In genomic region chr3:126851934-126852333, GRCh38 we compare ENCODE assay signal across 21 cellular contexts.
"Had no signal": no experiment of that assay in that cellular context is flagged by ENCODE, and none has a peak within 500 bp of the region (broad histone marks: within the 10 kb centered on the region; RNA-seq: fewer than 3 reads in every experiment).

No MANE protein-coding gene starts in this region.

- H3K9me3 Mint-ChIP-seq: activated CD4-positive, alpha-beta T cell treated with anti-CD3 and anti-CD28 coated beads, Interleukin-2, amount 10 ng/mL, durations not matched to agents 24 days and 14 days; activated naive CD8-positive, alpha-beta T cell treated with anti-CD3 and anti-CD28 coated beads for 36 hours; activated T-helper 1 cell treated with anti-CD3 and anti-CD28 coated beads, Interleukin-12 subunit alpha, Interleukin-12 subunit beta, Interleukin-2, Interleukin-4 antibody, amounts not matched to agents 30 ng/mL and 10 ng/mL and 1 ng/mL, durations not matched to agents 14 hours and 24 hours and 36 hours; central memory CD8-positive, alpha-beta T cell; mesothelial cell of epicardium; nephron progenitor cell; T-helper 2 cell treated with Interferon-gamma antibody and Interleukin-4, amounts not matched to agents 5 μg/mL and 100 μg/mL, for 36 hours had no signal

- DNase-seq: activated CD4-positive, alpha-beta T cell treated with anti-CD3 and anti-CD28 coated beads, Interleukin-2, amount 10 ng/mL, durations not matched to agents 24 days and 14 days; activated CD4-positive, CD25-positive, alpha-beta regulatory T cell; activated naive CD8-positive, alpha-beta T cell treated with anti-CD3 and anti-CD28 coated beads for 36 hours; amygdala; body of pancreas; cortex of kidney; effector CD4-positive, alpha-beta T cell; foreskin fibroblast; glutamatergic neuron; hypothalamus; kidney glomerular epithelial cell; nephron progenitor cell; ovary; stimulated activated CD4-positive, alpha-beta T cell treated with anti-CD3 and anti-CD28 coated beads, Interleukin-1b, Interleukin-23, amount 100 ng/mL, for 48 hours had no signal

- H3K27ac Mint-ChIP-seq: activated CD4-positive, alpha-beta T cell treated with anti-CD3 and anti-CD28 coated beads, Interleukin-2, amount 10 ng/mL, durations not matched to agents 24 days and 14 days; activated naive CD8-positive, alpha-beta T cell treated with anti-CD3 and anti-CD28 coated beads for 36 hours; activated T-helper 1 cell treated with anti-CD3 and anti-CD28 coated beads, Interleukin-12 subunit alpha, Interleukin-12 subunit beta, Interleukin-2, Interleukin-4 antibody, amounts not matched to agents 30 ng/mL and 10 ng/mL and 1 ng/mL, durations not matched to agents 14 hours and 24 hours and 36 hours; nephron progenitor cell; T-helper 2 cell treated with Interferon-gamma antibody and Interleukin-4, amounts not matched to agents 5 μg/mL and 100 μg/mL, for 36 hours had no signal

- H3K27ac ChIP-seq: ovary, thyroid gland, vagina had no signal

- H3K27me3 Mint-ChIP-seq: activated CD4-positive, alpha-beta T cell treated with anti-CD3 and anti-CD28 coated beads, Interleukin-2, amount 10 ng/mL, durations not matched to agents 24 days and 14 days; activated naive CD8-positive, alpha-beta T cell treated with anti-CD3 and anti-CD28 coated beads for 36 hours; central memory CD8-positive, alpha-beta T cell had no signal

- H3K9me3 ChIP-seq: body of pancreas, ovary, thyroid gland, vagina had no signal

- H3K4me1 Mint-ChIP-seq: activated CD4-positive, alpha-beta T cell treated with anti-CD3 and anti-CD28 coated beads, Interleukin-2, amount 10 ng/mL, durations not matched to agents 24 days and 14 days; activated naive CD8-positive, alpha-beta T cell treated with anti-CD3 and anti-CD28 coated beads for 36 hours had no signal

- H3K27me3 ChIP-seq: body of pancreas, ovary, thyroid gland, vagina had no signal

- H3K36me3 ChIP-seq: ovary, thyroid gland, vagina had no signal

- H3K4me1 ChIP-seq: vagina had no signal

- H3K4me3 ChIP-seq: body of pancreas, ovary, thyroid gland, vagina had no signal

- H3K4me3 Mint-ChIP-seq: activated CD4-positive, alpha-beta T cell treated with anti-CD3 and anti-CD28 coated beads, Interleukin-2, amount 10 ng/mL, durations not matched to agents 24 days and 14 days; activated naive CD8-positive, alpha-beta T cell treated with anti-CD3 and anti-CD28 coated beads for 36 hours; activated T-helper 1 cell treated with anti-CD3 and anti-CD28 coated beads, Interleukin-12 subunit alpha, Interleukin-12 subunit beta, Interleukin-2, Interleukin-4 antibody, amounts not matched to agents 30 ng/mL and 10 ng/mL and 1 ng/mL, durations not matched to agents 14 hours and 24 hours and 36 hours; central memory CD8-positive, alpha-beta T cell; mesothelial cell of epicardium; nephron progenitor cell; T-helper 2 cell treated with Interferon-gamma antibody and Interleukin-4, amounts not matched to agents 5 μg/mL and 100 μg/mL, for 36 hours had no signal

- ATAC-seq: body of pancreas, sciatic nerve had no signal
